Comparison of ENCODE assay signal across 7 cellular contexts in the genomic region with DNA sequence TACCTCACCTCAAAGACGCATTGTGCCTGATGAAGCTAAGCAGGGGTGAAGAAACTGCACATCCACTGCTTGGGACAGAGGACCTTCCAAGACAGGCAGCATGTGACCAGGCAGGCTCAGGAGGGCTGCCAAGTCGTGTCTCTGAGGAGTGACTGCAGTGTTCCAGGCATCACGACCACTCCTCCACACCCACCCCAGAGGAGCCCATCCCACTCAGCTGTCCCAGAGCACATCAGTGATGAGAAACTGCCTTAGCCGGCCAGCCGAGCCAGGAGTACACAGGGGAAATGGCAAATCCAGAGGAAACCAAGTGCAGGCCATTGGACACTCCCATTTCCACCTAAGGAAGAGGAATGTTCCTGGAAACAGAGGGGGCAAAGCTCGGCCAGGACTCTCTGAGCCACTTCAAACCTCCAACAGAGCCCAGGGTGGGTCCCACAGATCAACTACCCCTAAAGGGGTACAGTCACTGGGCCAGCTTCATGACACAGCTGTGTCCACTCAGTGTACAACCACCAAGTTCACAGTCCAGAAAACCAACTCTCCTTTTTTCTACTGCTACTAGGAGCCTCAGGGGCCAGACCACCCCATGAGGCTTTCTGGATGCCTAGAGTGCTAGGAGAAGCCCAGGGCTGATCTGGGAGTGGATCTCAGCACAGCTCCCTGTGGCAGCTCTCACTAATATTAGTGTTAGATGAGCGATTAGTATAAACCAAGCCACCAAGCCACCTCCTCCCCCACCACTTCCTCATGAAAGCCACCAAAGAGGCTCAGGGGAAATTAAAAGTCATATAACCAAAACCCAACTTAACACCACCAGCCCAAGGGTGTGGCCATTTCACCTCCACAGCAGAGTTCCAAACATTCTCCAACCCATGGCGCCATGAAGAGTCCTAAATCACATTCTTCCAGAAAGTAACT. TPM values are rescaled to one million over a fixed set of nuclear protein-coding genes. Genes with fewer than 3 reads are reported as not detected.
DNase-seq lines count a peak whose midpoint lies in the region; ATAC-seq lines count a peak whose summit lies in the region.

No MANE protein-coding gene starts in this region.

- H3K36me3 ChIP-seq in stomach smooth muscle (ENCODE audit: control insufficient read depth in 2 of 2, insufficient read depth in 2 of 2, low read length in 2 of 2): no peaks in the 10 kb centered on the region

- H3K27ac Mint-ChIP-seq in activated naive CD4-positive, alpha-beta T cell treated with anti-CD3 and anti-CD28 coated beads, Interleukin-2, amount 50 U/mL, for 24 hours: peak overlapping the region; percentile 31

- no peaks in the 10 kb centered on the region for H3K9me3 ChIP-seq in stomach smooth muscle (ENCODE audit: control insufficient read depth in 2 of 2, low read length in 2 of 2)

- H3K9me3 Mint-ChIP-seq in activated naive CD4-positive, alpha-beta T cell treated with anti-CD3 and anti-CD28 coated beads, Interleukin-2, amount 50 U/mL, for 24 hours: no peaks in the 10 kb centered on the region

- peaks cover 9% of the 10 kb centered on the region for H3K36me3 Mint-ChIP-seq in activated naive CD4-positive, alpha-beta T cell treated with anti-CD3 and anti-CD28 coated beads, Interleukin-2, amount 50 U/mL, for 24 hours

- DNase-seq in M059J (ENCODE audit: low read depth) (peak; percentile 30), islet precursor cell (peak; percentile 72), NCI-H1694 treated with DMSO at 0.1 percent for 48 hours (lab: John Stamatoyannopoulos, UW) (no peak), NCI-H345 treated with DMSO at 0.1 percent for 48 hours (lab: John Stamatoyannopoulos, UW; ENCODE audit: unreplicated experiment) (no peak)

- H3K27me3 ChIP-seq in stomach smooth muscle (ENCODE audit: control insufficient read depth in 1 of 2, insufficient read depth in 2 of 2, low read length in 2 of 2): no peaks in the 10 kb centered on the region

- peaks cover 87% of the 10 kb centered on the region for H3K4me1 Mint-ChIP-seq in activated naive CD4-positive, alpha-beta T cell treated with anti-CD3 and anti-CD28 coated beads, Interleukin-2, amount 50 U/mL, for 24 hours

- ATAC-seq in GM21390 (IDR thresholded peaks at IDR 0.05; ENCODE audit: unreplicated experiment): no peak

- no peaks in the 10 kb centered on the region for H3K27me3 Mint-ChIP-seq in activated naive CD4-positive, alpha-beta T cell treated with anti-CD3 and anti-CD28 coated beads, Interleukin-2, amount 50 U/mL, for 24 hours

- H3K4me3 Mint-ChIP-seq in activated naive CD4-positive, alpha-beta T cell treated with anti-CD3 and anti-CD28 coated beads, Interleukin-2, amount 50 U/mL, for 24 hours: peak overlapping the region; percentile 17

- peak overlapping the region; percentile 18 to 52 for H3K4me3 ChIP-seq in stomach smooth muscle (ENCODE audit: low read length in 2 of 2)

- peak overlapping the region in 1 of 2 donors; percentile 21 for H3K9ac ChIP-seq in stomach smooth muscle (ENCODE audit: low read length in 2 of 2)

- H3K4me1 ChIP-seq in stomach smooth muscle (ENCODE audit: control insufficient read depth, insufficient read depth, low read length): peaks cover 40% of the 10 kb centered on the region

- peak overlapping the region; percentile 70 for H3K27ac ChIP-seq in stomach smooth muscle (ENCODE audit: low read length)

RNA-seq across cellular contexts. Expression of gene PXN, which starts 15.4 kb away (rescaled TPM):
- 77.5 and 110 TPM in 2 replicates for total RNA-seq in M059J (2014; rRNA removed; shearing (Covaris generic))

RNA-seq across cellular contexts. Expression of gene RNU4-2, which starts 41.6 kb away (rescaled TPM):
- under 0.01 TPM in 1 of 2 replicates, not detected in the other for total RNA-seq in M059J (2014; rRNA removed; shearing (Covaris generic))

RNA-seq across cellular contexts. Expression of gene RNU4-1, which starts 42.9 kb away (rescaled TPM):
- total RNA-seq in M059J (2014; rRNA removed; shearing (Covaris generic)): under 0.01 TPM in 1 of 2 replicates, not detected in the other

RNA-seq across cellular contexts. Expression of gene RPLP0, which starts 49.2 kb away (rescaled TPM):
- 1,663 and 2,281 TPM in 2 replicates for total RNA-seq in M059J (2014; rRNA removed; shearing (Covaris generic))

RNA-seq across cellular contexts. Expression of gene SIRT4, which starts 52.0 kb away (rescaled TPM):
- total RNA-seq in M059J (2014; rRNA removed; shearing (Covaris generic)): 2.2 and 7.4 TPM in 2 replicates

Comparison
In these comparisons a context has a peak if more than half of its experiments do, and no peak if none do; other contexts are left out.
1. DNase-seq: peak in M059J (single experiment) and islet precursor cell (single experiment); none in NCI-H1694 treated with DMSO at 0.1 percent for 48 hours (single experiment) and NCI-H345 treated with DMSO at 0.1 percent for 48 hours (single experiment).